In the genomic region with DNA sequence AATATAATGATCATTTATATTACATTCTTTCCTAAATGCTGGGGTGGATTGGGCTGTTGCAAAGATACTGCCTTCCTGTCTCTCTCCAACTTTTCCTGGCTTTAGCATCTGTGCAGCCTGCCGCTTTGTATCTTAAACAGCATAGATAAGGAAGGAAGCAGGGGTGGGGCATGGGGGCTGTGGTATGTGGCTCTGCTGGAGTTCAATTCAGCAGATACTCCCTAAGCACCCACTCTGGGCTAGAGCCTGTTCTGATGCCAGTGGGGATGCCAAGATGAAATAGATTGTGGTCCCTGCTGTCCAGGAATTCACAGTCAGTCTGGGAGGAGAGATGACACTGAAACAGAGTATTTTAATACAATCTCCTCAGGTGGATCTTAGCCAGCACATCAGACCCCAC, we compare ENCODE assay signal across 2 cellular contexts.
A peak's percentile ranks its signal among the peaks of the same experiment; 100 is the strongest.
TF ChIP-seq lines count a peak whose summit lies in the region.

No MANE protein-coding gene starts in this region.

TF ChIP-seq in IMR-90, 13 proteins besides CTCF, POLR2A, EP300 and RAD21:
- no peak for TF ChIP-seq SMC3 (IDR thresholded peaks at IDR 0.05; ENCODE audit: low read depth, low read length)

TF ChIP-seq in K562, 482 proteins besides CTCF, POLR2A, EP300 and RAD21:
- TF ChIP-seq, protein P1, sequence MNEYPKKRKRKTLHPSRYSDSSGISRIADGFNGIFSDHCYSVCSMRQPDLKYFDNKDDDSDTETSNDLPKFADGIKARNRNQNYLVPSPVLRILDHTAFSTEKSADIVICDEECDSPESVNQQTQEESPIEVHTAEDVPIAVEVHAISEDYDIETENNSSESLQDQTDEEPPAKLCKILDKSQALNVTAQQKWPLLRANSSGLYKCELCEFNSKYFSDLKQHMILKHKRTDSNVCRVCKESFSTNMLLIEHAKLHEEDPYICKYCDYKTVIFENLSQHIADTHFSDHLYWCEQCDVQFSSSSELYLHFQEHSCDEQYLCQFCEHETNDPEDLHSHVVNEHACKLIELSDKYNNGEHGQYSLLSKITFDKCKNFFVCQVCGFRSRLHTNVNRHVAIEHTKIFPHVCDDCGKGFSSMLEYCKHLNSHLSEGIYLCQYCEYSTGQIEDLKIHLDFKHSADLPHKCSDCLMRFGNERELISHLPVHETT (CRISPR knock-in tag; conservative IDR thresholded peaks at IDR 0.05 in 1 of 2, IDR thresholded peaks at IDR 0.05 in 1 of 2), result no peak
- TF ChIP-seq GATAD2B (IDR thresholded peaks at IDR 0.05; ENCODE audit: borderline replicate concordance) (no peak), VEZF1 (CRISPR knock-in tag; IDR thresholded peaks at IDR 0.05) (peak; percentile 49; the same call in 1 of the 2 replicates), HNRNPLL (IDR thresholded peaks at IDR 0.05; ENCODE audit: low read depth, low read length, poor library complexity, severe bottlenecking) (no peak)
